9 cellular contexts compared by ENCODE assay signal in the genomic region with DNA sequence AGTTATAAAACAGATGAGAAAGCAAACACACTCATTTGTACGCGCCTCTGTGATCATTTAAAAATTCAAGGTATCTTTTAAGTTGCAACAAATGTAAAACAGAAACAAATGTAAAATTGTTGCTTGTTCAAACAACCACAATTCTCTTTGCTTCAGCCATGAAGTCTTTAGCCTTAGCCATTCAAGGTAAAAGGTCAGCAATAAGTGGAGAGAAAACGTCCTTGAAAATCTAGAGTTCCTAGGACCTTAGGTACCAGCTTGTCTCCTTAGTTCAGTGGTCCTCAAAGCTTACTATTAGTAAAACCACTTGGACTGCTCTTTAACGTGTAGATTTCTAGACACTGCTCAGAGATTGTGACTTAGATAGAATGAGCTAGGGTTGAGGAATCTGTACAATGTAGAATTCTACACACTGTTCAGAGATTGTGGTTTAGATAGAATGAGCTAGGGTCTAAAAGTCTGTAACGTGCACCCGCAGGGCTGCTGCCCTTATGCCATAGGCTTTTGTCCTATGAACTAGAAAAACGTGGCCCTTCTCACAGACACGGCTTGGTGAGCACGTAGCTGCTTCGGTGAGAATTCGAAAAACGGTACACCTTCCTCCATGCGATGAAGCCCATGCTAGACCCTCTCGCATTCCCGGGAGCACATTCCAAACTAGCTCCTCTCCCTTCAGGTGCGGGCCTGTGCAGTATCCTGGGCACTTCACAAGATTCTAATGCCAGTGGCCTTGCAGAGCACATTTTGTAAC. TPM values are rescaled to one million over a fixed set of nuclear protein-coding genes. Genes with fewer than 3 reads are reported as not detected.
DNase-seq lines count a peak whose midpoint lies in the region; ATAC-seq and TF ChIP-seq lines count a peak whose summit lies in the region.
"Had no signal": no experiment of that assay in that cellular context is flagged by ENCODE, and none has a peak within 500 bp of the region (broad histone marks: within the 10 kb centered on the region; RNA-seq: fewer than 3 reads in every experiment).

No MANE protein-coding gene starts in this region.

- no peaks in the 10 kb centered on the region for H3K36me3 ChIP-seq in WERI-Rb-1

- H3K4me3 Mint-ChIP-seq in activated naive CD4-positive, alpha-beta T cell treated with anti-CD3 and anti-CD28 coated beads, Interleukin-2, amount 10 ng/mL, durations not matched to agents 7 days and 5 days, result peak overlapping the region; percentile 93
- H3K4me3 Mint-ChIP-seq in naive thymus-derived CD8-positive, alpha-beta T cell, result peak overlapping the region; percentile 90 to 100 (median 99)
- no peak overlapping the region for H3K4me3 Mint-ChIP-seq in glutamatergic neuron (ENCODE audit: unreplicated experiment)

- H3K27me3 Mint-ChIP-seq in activated naive CD4-positive, alpha-beta T cell treated with anti-CD3 and anti-CD28 coated beads, Interleukin-2, amount 10 ng/mL, durations not matched to agents 7 days and 5 days, result no peaks in the 10 kb centered on the region
- no peaks in the 10 kb centered on the region for H3K27me3 Mint-ChIP-seq in naive thymus-derived CD8-positive, alpha-beta T cell
- peaks cover 2% of the 10 kb centered on the region for H3K27me3 Mint-ChIP-seq in glutamatergic neuron (ENCODE audit: unreplicated experiment)

- H3K9me3 Mint-ChIP-seq in activated naive CD4-positive, alpha-beta T cell treated with anti-CD3 and anti-CD28 coated beads, Interleukin-2, amount 10 ng/mL, durations not matched to agents 7 days and 5 days, result no peaks in the 10 kb centered on the region
- H3K9me3 Mint-ChIP-seq in naive thymus-derived CD8-positive, alpha-beta T cell, result no peaks in the 10 kb centered on the region
- peaks cover 3% of the 10 kb centered on the region for H3K9me3 Mint-ChIP-seq in glutamatergic neuron (ENCODE audit: unreplicated experiment)

- CTCF ChIA-PET in activated naive CD4-positive, alpha-beta T cell treated with anti-CD3 and anti-CD28 coated beads, Interleukin-2, amount 10 ng/mL, durations not matched to agents 7 days and 5 days (lab: Charles Lee), result interaction anchor here (0.8 to 7.7 kb wide), 12 partner anchors 10 to 169 kb away, joined by 3 to 70 read pairs (median 4); no protein-coding TSS in a partner anchor

- TF ChIP-seq CTCF in WERI-Rb-1 (IDR thresholded peaks at IDR 0.05; ENCODE audit: low read depth, low read length) (no peak), glutamatergic neuron (IDR thresholded peaks at IDR 0.05; ENCODE audit: partially characterized antibody, unreplicated experiment) (no peak)

- ATAC-seq in naive thymus-derived CD8-positive, alpha-beta T cell, result peak; percentile 4 to 13
- ATAC-seq in GM21423 (IDR thresholded peaks at IDR 0.05; ENCODE audit: unreplicated experiment), result no peak

- peak; percentile 20 for DNase-seq in ELF-1 (ENCODE audit: low read depth, low spot score)
- DNase-seq in MV-4-11 (lab: John Stamatoyannopoulos, UW), result peak; percentile 65
- DNase-seq in activated naive CD4-positive, alpha-beta T cell treated with anti-CD3 and anti-CD28 coated beads, Interleukin-2, amount 10 ng/mL, durations not matched to agents 7 days and 5 days, result peak; percentile 65
- DNase-seq in naive thymus-derived CD8-positive, alpha-beta T cell, result peak in 5 of 10 donors; percentile 16 to 55 (median 46)
- no peak for DNase-seq in NCI-H2107 (lab: John Stamatoyannopoulos, UW)
- DNase-seq in WERI-Rb-1, result no peak
- no peak for DNase-seq in glutamatergic neuron
- DNase-seq: NCI-H1694 treated with DMSO at 0.1 percent for 48 hours had no signal

- peaks cover 37% of the 10 kb centered on the region for H3K4me1 Mint-ChIP-seq in activated naive CD4-positive, alpha-beta T cell treated with anti-CD3 and anti-CD28 coated beads, Interleukin-2, amount 10 ng/mL, durations not matched to agents 7 days and 5 days
- H3K4me1 Mint-ChIP-seq in naive thymus-derived CD8-positive, alpha-beta T cell, result peaks cover 19 to 50% (median 40%) of the 10 kb centered on the region in 4 donors
- H3K4me1 Mint-ChIP-seq in glutamatergic neuron (ENCODE audit: low read depth, unreplicated experiment), result peaks cover 16% of the 10 kb centered on the region

- H3K27ac Mint-ChIP-seq in activated naive CD4-positive, alpha-beta T cell treated with anti-CD3 and anti-CD28 coated beads, Interleukin-2, amount 10 ng/mL, durations not matched to agents 7 days and 5 days, result peak overlapping the region; percentile 95
- peak overlapping the region; percentile 95 to 99 (median 98) for H3K27ac Mint-ChIP-seq in naive thymus-derived CD8-positive, alpha-beta T cell
- no peak overlapping the region for H3K27ac Mint-ChIP-seq in glutamatergic neuron (ENCODE audit: unreplicated experiment)

- H3K27ac ChIP-seq in WERI-Rb-1, result no peak overlapping the region

- H3K27me3 ChIP-seq in WERI-Rb-1 (ENCODE audit: insufficient read depth, low read depth, severe bottlenecking), result no peaks in the 10 kb centered on the region

- POLR2A ChIA-PET in naive thymus-derived CD8-positive, alpha-beta T cell (lab: Charles Lee), result interaction anchor here (0.7 to 9.6 kb wide), 22 partner anchors 9 to 171 kb away, joined by 3 to 109 read pairs (median 5); a partner anchor contains a TSS

- no peak overlapping the region for H3K4me3 ChIP-seq in WERI-Rb-1 (ENCODE audit: low read depth, low read length)

- no peaks in the 10 kb centered on the region for H3K9me3 ChIP-seq in WERI-Rb-1 (ENCODE audit: severe bottlenecking)

- H3K36me3 Mint-ChIP-seq in activated naive CD4-positive, alpha-beta T cell treated with anti-CD3 and anti-CD28 coated beads, Interleukin-2, amount 10 ng/mL, durations not matched to agents 7 days and 5 days, result peaks cover 52% of the 10 kb centered on the region
- H3K36me3 Mint-ChIP-seq in naive thymus-derived CD8-positive, alpha-beta T cell, result peaks cover 10 to 24% (median 20%) of the 10 kb centered on the region in 3 donors
- no peaks in the 10 kb centered on the region for H3K36me3 Mint-ChIP-seq in glutamatergic neuron (ENCODE audit: unreplicated experiment)

RNA-seq across cellular contexts. Expression of a gene that starts 1.7 kb away (rescaled TPM):
- 100 to 1,000 TPM; 222 to 258 TPM for total RNA-seq in naive thymus-derived CD8-positive, alpha-beta T cell
- polyA plus RNA-seq in naive thymus-derived CD8-positive, alpha-beta T cell, result 100 to 1,000 TPM; 470 to 615 (median 609) TPM
- total RNA-seq in glutamatergic neuron (ENCODE audit: unreplicated experiment), result 1.0 TPM

Comparison
In these comparisons a context has a peak if more than half of its experiments do, and no peak if none do; other contexts are left out.
1. DNase-seq: peak in ELF-1 (single experiment), MV-4-11 (single experiment) and activated naive CD4-positive, alpha-beta T cell treated with anti-CD3 and anti-CD28 coated beads, Interleukin-2, amount 10 ng/mL, durations not matched to agents 7 days and 5 days (single experiment); none in NCI-H2107 (single experiment), WERI-Rb-1 (single experiment) and glutamatergic neuron (single experiment).
2. RNA of a gene that starts 1.7 kb away (total RNA-seq): 222 to 258 TPM in naive thymus-derived CD8-positive, alpha-beta T cell; 1.0 TPM in glutamatergic neuron (single experiment); every median in the first group is over 100 times any median in the second.